In genomic region chr2:235669983-235670962, GRCh38 we compare ENCODE assay signal across 8 cellular contexts.
DNase-seq lines count a peak whose midpoint lies in the region; ATAC-seq and TF ChIP-seq lines count a peak whose summit lies in the region.

No MANE protein-coding gene starts in this region.

- no peaks in the 10 kb centered on the region for H3K36me3 Mint-ChIP-seq in CD8-positive, alpha-beta T cell

- CTCF ChIA-PET in CD8-positive, alpha-beta T cell (lab: Charles Lee) = no interaction called here

- ATAC-seq in left lobe of liver (peak; percentile 7), GM19351 (IDR thresholded peaks at IDR 0.05; ENCODE audit: unreplicated experiment) (no peak), HG02884 (IDR thresholded peaks at IDR 0.05; ENCODE audit: unreplicated experiment) (no peak)
- ATAC-seq in CD8-positive, alpha-beta T cell = no peak

- H3K4me3 ChIP-seq in BLaER1 = peak overlapping the region; percentile 87
- no peak overlapping the region for H3K4me3 ChIP-seq in CD8-positive, alpha-beta T cell (ENCODE audit: low read depth, low read length)

- no peak overlapping the region for H3K4me3 Mint-ChIP-seq in CD8-positive, alpha-beta T cell

- POLR2A ChIA-PET in CD8-positive, alpha-beta T cell (lab: Charles Lee) = no interaction called here

- peaks cover 79% of the 10 kb centered on the region for H3K4me1 ChIP-seq in BLaER1
- no peaks in the 10 kb centered on the region for H3K4me1 ChIP-seq in CD8-positive, alpha-beta T cell (ENCODE audit: insufficient read depth, low read length)

- peak overlapping the region; percentile 87 for H3K27ac ChIP-seq in BLaER1
- H3K27ac ChIP-seq in CD8-positive, alpha-beta T cell (ENCODE audit: low read depth, low read length) = no peak overlapping the region

- H3K27me3 Mint-ChIP-seq in CD8-positive, alpha-beta T cell (ENCODE audit: low read depth) = peaks cover 45% of the 10 kb centered on the region

- peak overlapping the region; percentile 83 for H3K9ac ChIP-seq in BLaER1

- peaks cover 77% of the 10 kb centered on the region for H4K20me1 ChIP-seq in BLaER1

- no peaks in the 10 kb centered on the region for H3K36me3 ChIP-seq in BLaER1
- no peaks in the 10 kb centered on the region for H3K36me3 ChIP-seq in CD8-positive, alpha-beta T cell (ENCODE audit: insufficient read depth, low read length)

- peaks cover 13% of the 10 kb centered on the region for H3K4me1 Mint-ChIP-seq in CD8-positive, alpha-beta T cell (ENCODE audit: low read depth)

- DNase-seq in NCI-H1930 (lab: John Stamatoyannopoulos, UW) (peak; percentile 25 to 43), dermis blood vessel endothelial cell (peak; percentile 80), left lobe of liver (ENCODE audit: low spot score) (no peak), superior temporal gyrus (ENCODE audit: extremely low spot score) (peak; percentile 77)
- DNase-seq in CD8-positive, alpha-beta T cell = no peak

- no peak overlapping the region for H3K27ac Mint-ChIP-seq in CD8-positive, alpha-beta T cell

- no peaks in the 10 kb centered on the region for H3K27me3 ChIP-seq in BLaER1
- H3K27me3 ChIP-seq in CD8-positive, alpha-beta T cell (ENCODE audit: insufficient read depth, low read length) = peaks cover 6% of the 10 kb centered on the region

- intact Hi-C loops in CD8-positive, alpha-beta T cell (cut with DNase I, micrococcal nuclease) = no loop called here

- H3K9me3 Mint-ChIP-seq in CD8-positive, alpha-beta T cell = no peaks in the 10 kb centered on the region

- TF ChIP-seq CTCF in CD8-positive, alpha-beta T cell (IDR thresholded peaks at IDR 0.05) = no peak

- H3K9me3 ChIP-seq in BLaER1 = no peaks in the 10 kb centered on the region
- H3K9me3 ChIP-seq in CD8-positive, alpha-beta T cell (ENCODE audit: low read length) = no peaks in the 10 kb centered on the region

- H3K4me2 ChIP-seq in BLaER1 = peak overlapping the region; percentile 99

Comparison
In these comparisons a context has a peak if more than half of its experiments do, and no peak if none do; other contexts are left out.
1. DNase-seq: peak in NCI-H1930 (2 of 2), dermis blood vessel endothelial cell (single experiment) and superior temporal gyrus (single experiment); none in left lobe of liver (single experiment) and CD8-positive, alpha-beta T cell (0 of 7).